ENCODE assay signal across 26 cellular contexts in the genomic region with DNA sequence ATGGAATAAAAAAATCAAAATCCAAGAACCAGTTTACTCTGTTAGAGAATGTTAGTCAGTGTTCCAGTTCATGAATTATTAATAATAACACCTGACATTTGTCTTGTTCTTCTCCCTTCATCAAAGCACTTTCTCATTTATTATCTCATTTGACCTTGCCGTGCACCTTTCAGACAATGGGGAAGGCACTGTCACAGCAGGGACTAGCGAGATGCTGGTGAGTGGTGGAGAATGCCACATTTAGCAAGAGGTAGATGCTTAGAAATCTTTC.
"Had no signal": no experiment of that assay in that cellular context is flagged by ENCODE, and none has a peak within 500 bp of the region (broad histone marks: within the 10 kb centered on the region; RNA-seq: fewer than 3 reads in every experiment).

No MANE protein-coding gene starts in this region.

- H3K4me1 ChIP-seq: left ventricle myocardium inferior, sigmoid colon, thyroid gland, vagina had no signal

- H3K9me3 Mint-ChIP-seq: activated naive CD4-positive, alpha-beta T cell treated with anti-CD3 and anti-CD28 coated beads, Interleukin-2, amount 50 U/mL, for 24 hours; central memory CD8-positive, alpha-beta T cell; natural killer cell treated with Interleukin-12 subunit alpha and Interleukin-12 subunit beta and Interleukin-15 and Interleukin-18, amount 100 ng/mL, for 72 hours had no signal

- H3K27me3 Mint-ChIP-seq: activated CD4-positive, alpha-beta T cell treated with anti-CD3 and anti-CD28 coated beads for 36 hours; activated naive CD4-positive, alpha-beta T cell treated with anti-CD3 and anti-CD28 coated beads, Interleukin-2, amount 50 U/mL, for 24 hours had no signal

- H3K27ac Mint-ChIP-seq: activated CD4-positive, alpha-beta T cell treated with anti-CD3 and anti-CD28 coated beads for 36 hours; activated CD8-positive, alpha-beta memory T cell treated with anti-CD3 and anti-CD28 coated beads, Interleukin-2, amount 10 ng/mL, durations not matched to agents 7 days and 5 days; activated CD8-positive, alpha-beta T cell treated with anti-CD3 and anti-CD28 coated beads, Interleukin-2, amount 10 ng/mL, durations not matched to agents 7 days and 5 days; activated naive CD4-positive, alpha-beta T cell treated with anti-CD3 and anti-CD28 coated beads, Interleukin-2, amount 50 U/mL, for 24 hours; activated naive CD8-positive, alpha-beta T cell treated with anti-CD3 and anti-CD28 coated beads, Interleukin-2, amount 50 U/mL, for 24 hours; activated T-helper 2 cell treated with anti-CD3 and anti-CD28 coated beads, Interferon-gamma antibody, Interleukin-2, Interleukin-4, amounts not matched to agents 10 μg/mL and 5 μg/mL and 100 μg/mL, durations not matched to agents 14 hours and 24 hours and 36 hours; dendritic cell treated with granulocyte-macrophage colony-stimulating factor and Interleukin-4, amounts not matched to agents 40 ng/mL and 50 ng/mL, for 4 days; natural killer cell treated with Interleukin-12 subunit alpha and Interleukin-12 subunit beta and Interleukin-15 and Interleukin-18, amount 100 ng/mL, for 72 hours; stimulated activated naive B cell treated with anti-CD40 and anti-IgM and Interleukin-4, amounts not matched to agents 10 μg/mL and 1 μg/mL and 100 μg/mL, for 72 hours had no signal

- DNase-seq: activated CD4-positive, alpha-beta T cell treated with anti-CD3 and anti-CD28 coated beads for 36 hours; activated CD4-positive, CD25-positive, alpha-beta regulatory T cell; activated CD8-positive, alpha-beta memory T cell treated with anti-CD3 and anti-CD28 coated beads, Interleukin-2, amount 10 ng/mL, durations not matched to agents 7 days and 5 days; activated CD8-positive, alpha-beta T cell treated with anti-CD3 and anti-CD28 coated beads, Interleukin-2, amount 10 ng/mL, durations not matched to agents 7 days and 5 days; activated naive CD8-positive, alpha-beta T cell treated with anti-CD3 and anti-CD28 coated beads, Interleukin-2, amount 50 U/mL, for 24 hours; activated T-cell treated with anti-CD3 and anti-CD28 coated beads, Interleukin-2, amount 50 U/mL, for 48 hours; amygdala; left ventricle myocardium inferior; sigmoid colon; small intestine; stimulated activated CD4-positive, alpha-beta T cell treated with anti-CD3 and anti-CD28 coated beads, Interleukin-1b, Interleukin-23, amount 100 ng/mL, for 48 hours; stimulated activated naive B cell treated with anti-CD40 and anti-IgM and Interleukin-4, amounts not matched to agents 10 μg/mL and 1 μg/mL and 100 μg/mL, for 72 hours; stomach; thyroid gland; upper lobe of left lung had no signal

- H3K36me3 ChIP-seq: left ventricle myocardium inferior, sigmoid colon, stomach, thyroid gland, upper lobe of left lung, vagina had no signal

- H3K4me3 ChIP-seq: left ventricle myocardium inferior, lung, sigmoid colon, stomach, thyroid gland, upper lobe of left lung, vagina had no signal

- H3K4me3 Mint-ChIP-seq: activated CD4-positive, alpha-beta T cell treated with anti-CD3 and anti-CD28 coated beads for 36 hours; activated CD8-positive, alpha-beta memory T cell treated with anti-CD3 and anti-CD28 coated beads, Interleukin-2, amount 10 ng/mL, durations not matched to agents 7 days and 5 days; activated CD8-positive, alpha-beta T cell treated with anti-CD3 and anti-CD28 coated beads, Interleukin-2, amount 10 ng/mL, durations not matched to agents 7 days and 5 days; activated naive CD4-positive, alpha-beta T cell treated with anti-CD3 and anti-CD28 coated beads, Interleukin-2, amount 50 U/mL, for 24 hours; activated naive CD8-positive, alpha-beta T cell treated with anti-CD3 and anti-CD28 coated beads, Interleukin-2, amount 50 U/mL, for 24 hours; central memory CD8-positive, alpha-beta T cell; dendritic cell treated with granulocyte-macrophage colony-stimulating factor and Interleukin-4, amounts not matched to agents 40 ng/mL and 50 ng/mL, for 4 days; natural killer cell treated with Interleukin-12 subunit alpha and Interleukin-12 subunit beta and Interleukin-15 and Interleukin-18, amount 100 ng/mL, for 72 hours; stimulated activated naive B cell treated with anti-CD40 and anti-IgM and Interleukin-4, amounts not matched to agents 10 μg/mL and 1 μg/mL and 100 μg/mL, for 72 hours had no signal

- H3K27me3 ChIP-seq: sigmoid colon, thyroid gland, upper lobe of left lung, vagina had no signal

- FAIRE-seq: bronchial epithelial cell, frontal cortex, islet of Langerhans, small intestine had no signal

- H3K27ac ChIP-seq: epithelial cell of prostate, left ventricle myocardium inferior, sigmoid colon, stomach, thyroid gland, upper lobe of left lung, vagina had no signal

- H3K9me3 ChIP-seq: thyroid gland, vagina had no signal

- H3K4me1 Mint-ChIP-seq: activated CD8-positive, alpha-beta memory T cell treated with anti-CD3 and anti-CD28 coated beads, Interleukin-2, amount 10 ng/mL, durations not matched to agents 7 days and 5 days; activated naive CD4-positive, alpha-beta T cell treated with anti-CD3 and anti-CD28 coated beads, Interleukin-2, amount 50 U/mL, for 24 hours; central memory CD8-positive, alpha-beta T cell had no signal

- H3K36me3 Mint-ChIP-seq: activated CD8-positive, alpha-beta memory T cell treated with anti-CD3 and anti-CD28 coated beads, Interleukin-2, amount 10 ng/mL, durations not matched to agents 7 days and 5 days; activated naive CD4-positive, alpha-beta T cell treated with anti-CD3 and anti-CD28 coated beads, Interleukin-2, amount 50 U/mL, for 24 hours; stimulated activated naive B cell treated with anti-CD40 and anti-IgM and Interleukin-4, amounts not matched to agents 10 μg/mL and 1 μg/mL and 100 μg/mL, for 72 hours had no signal
